Comparison of ENCODE assay signal across 24 cellular contexts in genomic region chr2:198706683-198707082, GRCh38.
"Had no signal": no experiment of that assay in that cellular context is flagged by ENCODE, and none has a peak within 500 bp of the region (broad histone marks: within the 10 kb centered on the region; RNA-seq: fewer than 3 reads in every experiment).

No MANE protein-coding gene starts in this region.

- H3K27me3 Mint-ChIP-seq: naive B cell; stimulated activated naive CD8-positive, alpha-beta T cell treated with anti-CD3 and anti-CD28 coated beads, Interleukin-15, Interleukin-2, amounts not matched to agents 100 ng/mL and 50 ng/mL, for 24 hours; type B pancreatic cell had no signal

- DNase-seq: heart right ventricle; kidney glomerular epithelial cell; left cardiac atrium; left lung; lower lobe of right lung; mammary epithelial cell; mesenchymal stem cell; naive B cell; natural killer cell; ovary; posterior cingulate gyrus; retina; right cardiac atrium; stimulated activated CD4-positive, alpha-beta T cell treated with anti-CD3 and anti-CD28 coated beads, Interleukin-12 subunit alpha, Interleukin-12 subunit beta, amount 100 ng/mL, for 4 hours; stimulated activated CD4-positive, alpha-beta T cell treated with anti-CD3 and anti-CD28 coated beads, Interleukin-15, amount 100 ng/mL, for 24 hours; stimulated activated CD4-positive, alpha-beta T cell treated with anti-CD3 and anti-CD28 coated beads, Interleukin-2, amount 100 ng/mL, for 24 hours; stimulated activated CD4-positive, alpha-beta T cell treated with anti-CD3 and anti-CD28 coated beads, Interleukin-4, amount 100 ng/mL, for 1 hour; stimulated activated naive CD4-positive, alpha-beta T cell; tibial artery; uterus had no signal

- H3K9me3 Mint-ChIP-seq: type B pancreatic cell had no signal

- H3K4me3 Mint-ChIP-seq: naive B cell; natural killer cell; stimulated activated effector memory CD8-positive, alpha-beta T cell treated with anti-CD3 and anti-CD28 coated beads, Interleukin-12 subunit alpha, Interleukin-12 subunit beta, amount 100 ng/mL, for 72 hours; stimulated activated naive CD8-positive, alpha-beta T cell treated with anti-CD3 and anti-CD28 coated beads, Interleukin-15, Interleukin-2, amounts not matched to agents 100 ng/mL and 50 ng/mL, for 24 hours; type B pancreatic cell had no signal

- H3K36me3 Mint-ChIP-seq: naive B cell; natural killer cell; stimulated activated effector memory CD8-positive, alpha-beta T cell treated with anti-CD3 and anti-CD28 coated beads, Interleukin-12 subunit alpha, Interleukin-12 subunit beta, amount 100 ng/mL, for 72 hours; type B pancreatic cell had no signal

- H3K4me1 Mint-ChIP-seq: naive B cell; natural killer cell; stimulated activated effector memory CD8-positive, alpha-beta T cell treated with anti-CD3 and anti-CD28 coated beads, Interleukin-12 subunit alpha, Interleukin-12 subunit beta, amount 100 ng/mL, for 72 hours had no signal

- H3K27ac Mint-ChIP-seq: natural killer cell; stimulated activated effector memory CD8-positive, alpha-beta T cell treated with anti-CD3 and anti-CD28 coated beads, Interleukin-12 subunit alpha, Interleukin-12 subunit beta, amount 100 ng/mL, for 72 hours; stimulated activated naive CD8-positive, alpha-beta T cell treated with anti-CD3 and anti-CD28 coated beads, Interleukin-15, Interleukin-2, amounts not matched to agents 100 ng/mL and 50 ng/mL, for 24 hours; type B pancreatic cell had no signal

- FAIRE-seq: keratinocyte had no signal
